12 cellular contexts compared by ENCODE assay signal in genomic region chr6:113625850-113626249, GRCh38.
A peak's percentile ranks its signal among the peaks of the same experiment; 100 is the strongest.
DNase-seq lines count a peak whose midpoint lies in the region; ATAC-seq and TF ChIP-seq lines count a peak whose summit lies in the region.
"Had no signal": no experiment of that assay in that cellular context is flagged by ENCODE, and none has a peak within 500 bp of the region (broad histone marks: within the 10 kb centered on the region; RNA-seq: fewer than 3 reads in every experiment).

No MANE protein-coding gene starts in this region.

- peaks cover 14% of the 10 kb centered on the region for H3K36me3 Mint-ChIP-seq in stimulated activated memory B cell treated with anti-CD40 and anti-IgM and Interleukin-4, amounts not matched to agents 10 μg/mL and 1 μg/mL and 100 μg/mL, for 72 hours

- no peaks in the 10 kb centered on the region for H3K9me3 Mint-ChIP-seq in stimulated activated memory B cell treated with anti-CD40 and anti-IgM and Interleukin-4, amounts not matched to agents 10 μg/mL and 1 μg/mL and 100 μg/mL, for 72 hours
- H3K9me3 Mint-ChIP-seq: dendritic cell treated with granulocyte-macrophage colony-stimulating factor and Interleukin-4, amounts not matched to agents 40 ng/mL and 50 ng/mL, for 4 days had no signal

- peak; percentile 37 for ATAC-seq in GM19035 (IDR thresholded peaks at IDR 0.05; ENCODE audit: unreplicated experiment)
- peak; percentile 33 for ATAC-seq in GM21737 (IDR thresholded peaks at IDR 0.05; ENCODE audit: unreplicated experiment)
- ATAC-seq in HG03139 (IDR thresholded peaks at IDR 0.05; ENCODE audit: unreplicated experiment), result peak; percentile 28
- ATAC-seq in stimulated activated memory B cell treated with anti-CD40 and anti-IgM and Interleukin-4, amounts not matched to agents 10 μg/mL and 1 μg/mL and 100 μg/mL, for 72 hours, result no peak

- DNase-seq in colonic mucosa (no peak), NCI-H524 (lab: John Stamatoyannopoulos, UW) (no peak), GF-D8 (lab: John Stamatoyannopoulos, UW) (no peak)
- DNase-seq: adrenal gland; Kasumi-1; RPMI8226; stimulated activated CD4-positive, alpha-beta T cell treated with anti-CD3 and anti-CD28 coated beads, Interleukin-4, amount 100 ng/mL, for 1 hour had no signal

- no peaks in the 10 kb centered on the region for H3K27me3 ChIP-seq in colonic mucosa
- H3K27me3 ChIP-seq: adrenal gland had no signal

- no peaks in the 10 kb centered on the region for H3K27me3 Mint-ChIP-seq in stimulated activated memory B cell treated with anti-CD40 and anti-IgM and Interleukin-4, amounts not matched to agents 10 μg/mL and 1 μg/mL and 100 μg/mL, for 72 hours
- H3K27me3 Mint-ChIP-seq: dendritic cell treated with granulocyte-macrophage colony-stimulating factor and Interleukin-4, amounts not matched to agents 40 ng/mL and 50 ng/mL, for 4 days had no signal

- intact Hi-C loops in colonic mucosa (cut with DNase I), result no loop called here

- H3K4me1 Mint-ChIP-seq in stimulated activated memory B cell treated with anti-CD40 and anti-IgM and Interleukin-4, amounts not matched to agents 10 μg/mL and 1 μg/mL and 100 μg/mL, for 72 hours, result peaks cover 73% of the 10 kb centered on the region

- no peaks in the 10 kb centered on the region for H3K4me1 ChIP-seq in colonic mucosa

- no peak overlapping the region for H3K27ac ChIP-seq in colonic mucosa
- H3K27ac ChIP-seq: adrenal gland had no signal

- no peaks in the 10 kb centered on the region for H3K36me3 ChIP-seq in colonic mucosa
- H3K36me3 ChIP-seq: adrenal gland had no signal

- no peak overlapping the region for H3K9ac ChIP-seq in colonic mucosa (ENCODE audit: low read depth in 2 of 2, low read length in 2 of 2)

- H3K27ac Mint-ChIP-seq in stimulated activated memory B cell treated with anti-CD40 and anti-IgM and Interleukin-4, amounts not matched to agents 10 μg/mL and 1 μg/mL and 100 μg/mL, for 72 hours, result peak overlapping the region; percentile 41
- H3K27ac Mint-ChIP-seq: dendritic cell treated with granulocyte-macrophage colony-stimulating factor and Interleukin-4, amounts not matched to agents 40 ng/mL and 50 ng/mL, for 4 days had no signal

- H3K4me3 ChIP-seq in colonic mucosa, result no peak overlapping the region
- H3K4me3 ChIP-seq: adrenal gland had no signal

- no peak for TF ChIP-seq CTCF in colonic mucosa (IDR thresholded peaks at IDR 0.05)

- no peaks in the 10 kb centered on the region for H3K9me3 ChIP-seq in colonic mucosa
- H3K9me3 ChIP-seq: adrenal gland had no signal

- peak overlapping the region; percentile 25 for H3K4me3 Mint-ChIP-seq in stimulated activated memory B cell treated with anti-CD40 and anti-IgM and Interleukin-4, amounts not matched to agents 10 μg/mL and 1 μg/mL and 100 μg/mL, for 72 hours
- H3K4me3 Mint-ChIP-seq: dendritic cell treated with granulocyte-macrophage colony-stimulating factor and Interleukin-4, amounts not matched to agents 40 ng/mL and 50 ng/mL, for 4 days had no signal
